In genomic region chr1:228486596-228487335, GRCh38 we compare ENCODE assay signal across 1 cellular context.
TF ChIP-seq lines count a peak whose summit lies in the region.

No MANE protein-coding gene starts in this region.

TF ChIP-seq in HepG2, 621 proteins besides CTCF, POLR2A, EP300 and RAD21 (continued from another document and continues in another):
- TF ChIP-seq MLX (CRISPR knock-in tag; IDR thresholded peaks at IDR 0.05): peak; percentile 32; the same call in 1 of the 2 replicates
- TF ChIP-seq ZBTB37 (CRISPR knock-in tag; IDR thresholded peaks at IDR 0.05): 0 out of 2 replicates have a peak, but pooled peaks have one; percentile 66
- no peak; the same call in 1 of the 2 replicates for TF ChIP-seq ZNF280D (CRISPR knock-in tag; IDR thresholded peaks at IDR 0.05)
- 0 out of 2 replicates have a peak, but pooled peaks have one; percentile 68 for TF ChIP-seq ZNF660 (CRISPR knock-in tag; IDR thresholded peaks at IDR 0.05; ENCODE audit: borderline replicate concordance, low read depth)
- TF ChIP-seq ZNF274 (CRISPR knock-in tag; IDR thresholded peaks at IDR 0.05): peak; percentile 77
- no peak for TF ChIP-seq ARNT (IDR thresholded peaks at IDR 0.05)
- peak; percentile 69 for TF ChIP-seq YEATS2 (CRISPR knock-in tag; IDR thresholded peaks at IDR 0.05; ENCODE audit: borderline replicate concordance)
- no peak for TF ChIP-seq ZFP36L1 (CRISPR knock-in tag; IDR thresholded peaks at IDR 0.05)
- TF ChIP-seq ZFP62 (CRISPR knock-in tag; IDR thresholded peaks at IDR 0.05): no peak
- TF ChIP-seq E2F5 (CRISPR knock-in tag; conservative IDR thresholded peaks at IDR 0.05): no peak
- peak; percentile 95 for TF ChIP-seq MTA1 (CRISPR knock-in tag; IDR thresholded peaks at IDR 0.05; ENCODE audit: borderline replicate concordance)
- no peak for TF ChIP-seq SIN3B (IDR thresholded peaks at IDR 0.05; ENCODE audit: low read length)
- peak; percentile 57; the same call in 1 of the 2 replicates for TF ChIP-seq PBX3 (CRISPR knock-in tag; IDR thresholded peaks at IDR 0.05; ENCODE audit: borderline replicate concordance)
- TF ChIP-seq ZNF292 (CRISPR knock-in tag; IDR thresholded peaks at IDR 0.05; ENCODE audit: borderline replicate concordance, low read depth): no peak
- 0 out of 2 replicates have a peak, but pooled peaks have one; percentile 71 for TF ChIP-seq ARNT2 (CRISPR knock-in tag; IDR thresholded peaks at IDR 0.05; ENCODE audit: low read depth)
- peak; percentile 96 for TF ChIP-seq ZNF766 (CRISPR knock-in tag; IDR thresholded peaks at IDR 0.05; ENCODE audit: borderline replicate concordance)
- TF ChIP-seq GABPA (IDR thresholded peaks at IDR 0.05; ENCODE audit: low read depth, low read length): no peak
- peak; percentile 3; the same call in 1 of the 2 replicates for TF ChIP-seq GABPA (CRISPR knock-in tag; IDR thresholded peaks at IDR 0.05; ENCODE audit: low read depth)
- no peak; the same call in 1 of the 2 replicates for TF ChIP-seq PITX1 (CRISPR knock-in tag; IDR thresholded peaks at IDR 0.05)
- peak; percentile 26; the same call in 1 of the 2 replicates for TF ChIP-seq ZNF740 (CRISPR knock-in tag; IDR thresholded peaks at IDR 0.05)
- peak; percentile 94 for TF ChIP-seq NFAT5 (CRISPR knock-in tag; IDR thresholded peaks at IDR 0.05)
- TF ChIP-seq NCOR1 (IDR thresholded peaks at IDR 0.05; ENCODE audit: borderline replicate concordance, low read length): no peak
- no peak; the same call in 1 of the 2 replicates for TF ChIP-seq NR2F2 (IDR thresholded peaks at IDR 0.05; ENCODE audit: borderline replicate concordance, low read depth)
- TF ChIP-seq U2AF2 (IDR thresholded peaks at IDR 0.05; ENCODE audit: low read depth, low read length): no peak
- no peak for TF ChIP-seq SP5 (CRISPR knock-in tag; IDR thresholded peaks at IDR 0.05; ENCODE audit: borderline replicate concordance, low read depth)
- peak; percentile 79 for TF ChIP-seq IKZF5 (CRISPR knock-in tag; IDR thresholded peaks at IDR 0.05)
- no peak for TF ChIP-seq NR2F1 (CRISPR knock-in tag; IDR thresholded peaks at IDR 0.05)
- no peak for TF ChIP-seq AGO1 (IDR thresholded peaks at IDR 0.05; ENCODE audit: low read depth, low read length, poor library complexity, severe bottlenecking)
- TF ChIP-seq TFDP1 (CRISPR knock-in tag; IDR thresholded peaks at IDR 0.05; ENCODE audit: borderline replicate concordance): peak; percentile 30; the same call in 1 of the 2 replicates
- TF ChIP-seq STAG1 (CRISPR knock-in tag; IDR thresholded peaks at IDR 0.05): no peak
- peak; percentile 88 for TF ChIP-seq HOXA5 (CRISPR knock-in tag; IDR thresholded peaks at IDR 0.05)
- peak; percentile 70; the same call in 1 of the 2 replicates for TF ChIP-seq ZNF205 (CRISPR knock-in tag; IDR thresholded peaks at IDR 0.05)
- TF ChIP-seq ZNF883 (CRISPR knock-in tag; IDR thresholded peaks at IDR 0.05; ENCODE audit: not compliant biosample characterization): peak; percentile 92
- TF ChIP-seq NFIC (IDR thresholded peaks at IDR 0.05; ENCODE audit: low read length): no peak
- TF ChIP-seq TRIM22 (IDR thresholded peaks at IDR 0.05): no peak
- TF ChIP-seq KDM6A (CRISPR knock-in tag; IDR thresholded peaks at IDR 0.05; ENCODE audit: low read depth): no peak
- TF ChIP-seq ZNF12 (CRISPR knock-in tag; IDR thresholded peaks at IDR 0.05): peak; percentile 73
- TF ChIP-seq ZFP91 (CRISPR knock-in tag; IDR thresholded peaks at IDR 0.05; ENCODE audit: borderline replicate concordance): peak; percentile 77
- no peak for TF ChIP-seq GTF2F1 (IDR thresholded peaks at IDR 0.05; ENCODE audit: low read length)
- TF ChIP-seq HNRNPK (IDR thresholded peaks at IDR 0.05; ENCODE audit: low read depth, low read length, poor library complexity, severe bottlenecking): no peak
- peak; percentile 85 for TF ChIP-seq KLF12 (CRISPR knock-in tag; IDR thresholded peaks at IDR 0.05; ENCODE audit: borderline replicate concordance)
- peak; percentile 81; the same call in 1 of the 2 replicates for TF ChIP-seq EEA1 (CRISPR knock-in tag; IDR thresholded peaks at IDR 0.05; ENCODE audit: borderline replicate concordance)
